Comparison of ENCODE assay signal across 8 cellular contexts in genomic region chr18:74623047-74623816, GRCh38. TPM values are rescaled to one million over a fixed set of nuclear protein-coding genes. Genes with fewer than 3 reads are reported as not detected.
A peak's percentile ranks its signal among the peaks of the same experiment; 100 is the strongest.
DNase-seq lines count a peak whose midpoint lies in the region; ATAC-seq and TF ChIP-seq lines count a peak whose summit lies in the region.

No MANE protein-coding gene starts in this region.

- no peak overlapping the region for H3K4me3 ChIP-seq in left lung

- peaks cover 8% of the 10 kb centered on the region for H3K4me1 Mint-ChIP-seq in CD14-positive monocyte
- H3K4me1 Mint-ChIP-seq in activated T-cell treated with anti-CD3 and anti-CD28 coated beads, Interleukin-2, amount 50 U/mL, for 72 hours (ENCODE audit: low read depth), result peaks cover 12% of the 10 kb centered on the region
- H3K4me1 Mint-ChIP-seq in activated T-helper 2 cell treated with anti-CD3 and anti-CD28 coated beads, Interferon-gamma antibody, Interleukin-2, Interleukin-4, amounts not matched to agents 10 μg/mL and 5 μg/mL and 100 μg/mL, durations not matched to agents 14 hours and 24 hours and 36 hours (ENCODE audit: low read depth), result peaks cover 4% of the 10 kb centered on the region

- no peaks in the 10 kb centered on the region for H3K27me3 Mint-ChIP-seq in CD14-positive monocyte (ENCODE audit: low read depth in 3 of 3)
- H3K27me3 Mint-ChIP-seq in activated T-cell treated with anti-CD3 and anti-CD28 coated beads, Interleukin-2, amount 50 U/mL, for 72 hours (ENCODE audit: low read depth), result no peaks in the 10 kb centered on the region
- no peaks in the 10 kb centered on the region for H3K27me3 Mint-ChIP-seq in activated T-helper 2 cell treated with anti-CD3 and anti-CD28 coated beads, Interferon-gamma antibody, Interleukin-2, Interleukin-4, amounts not matched to agents 10 μg/mL and 5 μg/mL and 100 μg/mL, durations not matched to agents 14 hours and 24 hours and 36 hours (ENCODE audit: low read depth)

- ATAC-seq in activated T-cell treated with anti-CD3 and anti-CD28 coated beads, Interleukin-2, amount 50 U/mL, for 72 hours (replicated peaks in 1 of 2), result no peak
- no peak for ATAC-seq in left lung
- ATAC-seq in GM19035 (IDR thresholded peaks at IDR 0.05; ENCODE audit: unreplicated experiment), result no peak

- in situ Hi-C loops in GM13977 (cut with MboI; ENCODE audit: low pct_unique_long_range_greater_than_20kb, low sequenced_read_pairs, unreplicated experiment), result no loop called here

- intact Hi-C loops in CD14-positive monocyte (cut with micrococcal nuclease), result no loop called here
- intact Hi-C loops in left lung (cut with DNase I), result no loop called here
- intact Hi-C loops in activated T-helper 2 cell treated with anti-CD3 and anti-CD28 coated beads, Interferon-gamma antibody, Interleukin-2, Interleukin-4, amounts not matched to agents 10 μg/mL and 5 μg/mL and 100 μg/mL, durations not matched to agents 14 hours and 24 hours and 36 hours (cut with micrococcal nuclease), result no loop called here

- DNase-seq in CD14-positive monocyte (ENCODE audit: low spot score) (no peak), GM13977 (ENCODE audit: low spot score) (no peak), kidney tubule cell (ENCODE audit: low spot score) (peak; percentile 23), left lung (no peak)
- peak; percentile 17 to 22 for DNase-seq in activated T-cell treated with anti-CD3 and anti-CD28 coated beads, Interleukin-2, amount 50 U/mL, for 72 hours
- DNase-seq in activated effector memory CD4-positive, alpha-beta T cell treated with Interleukin-2 at 50 U/mL for 16 hours, result no peak
- no peak for DNase-seq in activated T-helper 2 cell treated with anti-CD3 and anti-CD28 coated beads, Interferon-gamma antibody, Interleukin-2, Interleukin-4, amounts not matched to agents 10 μg/mL and 5 μg/mL and 100 μg/mL, durations not matched to agents 14 hours and 24 hours and 36 hours (ENCODE audit: low spot score)

- no peak overlapping the region for H3K4me3 Mint-ChIP-seq in CD14-positive monocyte
- no peak overlapping the region for H3K4me3 Mint-ChIP-seq in activated T-cell treated with anti-CD3 and anti-CD28 coated beads, Interleukin-2, amount 50 U/mL, for 72 hours
- no peak overlapping the region for H3K4me3 Mint-ChIP-seq in activated T-helper 2 cell treated with anti-CD3 and anti-CD28 coated beads, Interferon-gamma antibody, Interleukin-2, Interleukin-4, amounts not matched to agents 10 μg/mL and 5 μg/mL and 100 μg/mL, durations not matched to agents 14 hours and 24 hours and 36 hours (ENCODE audit: low read depth)

- H3K27me3 ChIP-seq in left lung, result no peaks in the 10 kb centered on the region

- H3K9me3 Mint-ChIP-seq in CD14-positive monocyte, result no peaks in the 10 kb centered on the region
- no peaks in the 10 kb centered on the region for H3K9me3 Mint-ChIP-seq in activated T-cell treated with anti-CD3 and anti-CD28 coated beads, Interleukin-2, amount 50 U/mL, for 72 hours
- no peaks in the 10 kb centered on the region for H3K9me3 Mint-ChIP-seq in activated T-helper 2 cell treated with anti-CD3 and anti-CD28 coated beads, Interferon-gamma antibody, Interleukin-2, Interleukin-4, amounts not matched to agents 10 μg/mL and 5 μg/mL and 100 μg/mL, durations not matched to agents 14 hours and 24 hours and 36 hours

- H3K36me3 ChIP-seq in left lung, result no peaks in the 10 kb centered on the region

- TF ChIP-seq CTCF in CD14-positive monocyte (IDR thresholded peaks at IDR 0.05) (peak; percentile 53), GM13977 (IDR thresholded peaks at IDR 0.05; ENCODE audit: extremely low read depth, insufficient read depth, missing control alignments) (peak; percentile 42), left lung (IDR thresholded peaks at IDR 0.05) (no peak)

- H3K27ac ChIP-seq in left lung, result no peak overlapping the region

- no peaks in the 10 kb centered on the region for H3K36me3 Mint-ChIP-seq in CD14-positive monocyte
- no peaks in the 10 kb centered on the region for H3K36me3 Mint-ChIP-seq in activated T-cell treated with anti-CD3 and anti-CD28 coated beads, Interleukin-2, amount 50 U/mL, for 72 hours (ENCODE audit: insufficient read depth in 2 of 2)
- no peaks in the 10 kb centered on the region for H3K36me3 Mint-ChIP-seq in activated T-helper 2 cell treated with anti-CD3 and anti-CD28 coated beads, Interferon-gamma antibody, Interleukin-2, Interleukin-4, amounts not matched to agents 10 μg/mL and 5 μg/mL and 100 μg/mL, durations not matched to agents 14 hours and 24 hours and 36 hours (ENCODE audit: low read depth)

- H3K9me3 ChIP-seq in left lung, result no peaks in the 10 kb centered on the region

- peaks cover 0 to 16% of the 10 kb centered on the region in 2 donors for H3K4me1 ChIP-seq in left lung

- no peak overlapping the region for H3K27ac Mint-ChIP-seq in CD14-positive monocyte
- H3K27ac Mint-ChIP-seq in activated T-cell treated with anti-CD3 and anti-CD28 coated beads, Interleukin-2, amount 50 U/mL, for 72 hours, result no peak overlapping the region
- H3K27ac Mint-ChIP-seq in activated T-helper 2 cell treated with anti-CD3 and anti-CD28 coated beads, Interferon-gamma antibody, Interleukin-2, Interleukin-4, amounts not matched to agents 10 μg/mL and 5 μg/mL and 100 μg/mL, durations not matched to agents 14 hours and 24 hours and 36 hours, result no peak overlapping the region

RNA-seq across cellular contexts. Expression of gene ZNF407, which starts 25.6 kb away (rescaled TPM):
- 1 to 10 TPM; 1.3 to 1.6 TPM for polyA plus RNA-seq in CD14-positive monocyte
- total RNA-seq in activated T-cell treated with anti-CD3 and anti-CD28 coated beads, Interleukin-2, amount 50 U/mL, for 72 hours, result 10 to 100 TPM; 11.9 to 13.0 TPM
- total RNA-seq in left lung, result 10 to 100 TPM; 11.7 to 16.7 TPM
- 18.3 TPM in 2 replicates for total RNA-seq in activated T-helper 2 cell treated with anti-CD3 and anti-CD28 coated beads, Interferon-gamma antibody, Interleukin-2, Interleukin-4, amounts not matched to agents 10 μg/mL and 5 μg/mL and 100 μg/mL, durations not matched to agents 14 hours and 24 hours and 36 hours

Comparison
In these comparisons a context has a peak if more than half of its experiments do, and no peak if none do; other contexts are left out.
1. DNase-seq: peak in activated T-cell treated with anti-CD3 and anti-CD28 coated beads, Interleukin-2, amount 50 U/mL, for 72 hours (2 of 2) and kidney tubule cell (single experiment); none in CD14-positive monocyte (single experiment), GM13977 (single experiment), activated effector memory CD4-positive, alpha-beta T cell treated with Interleukin-2 at 50 U/mL for 16 hours (single experiment), left lung (0 of 2) and activated T-helper 2 cell treated with anti-CD3 and anti-CD28 coated beads, Interferon-gamma antibody, Interleukin-2, Interleukin-4, amounts not matched to agents 10 μg/mL and 5 μg/mL and 100 μg/mL, durations not matched to agents 14 hours and 24 hours and 36 hours (single experiment).
2. CTCF ChIP-seq: peak in CD14-positive monocyte (single experiment) and GM13977 (single experiment); none in left lung (0 of 2).